In the genomic region with DNA sequence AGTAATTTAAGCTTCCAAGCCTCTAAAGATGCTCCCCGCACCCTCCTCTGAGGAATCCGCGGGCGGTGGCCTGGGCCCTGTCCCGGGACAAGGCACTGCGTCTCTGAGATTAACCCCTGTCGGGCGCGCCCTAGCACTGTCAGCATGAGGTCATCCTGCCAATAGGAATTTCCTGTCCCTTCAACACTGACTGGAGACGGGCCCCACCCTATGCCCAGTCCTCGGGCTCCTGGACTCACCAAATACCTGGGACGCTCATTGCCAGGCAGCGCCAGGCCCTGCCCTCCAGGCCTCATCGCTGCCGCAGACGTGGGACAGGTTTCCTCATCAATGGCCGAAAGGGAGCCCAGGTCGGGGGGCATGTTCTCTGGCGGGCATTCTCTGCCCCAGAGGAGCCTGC, we compare ENCODE assay signal across 13 cellular contexts.
A peak's percentile ranks its signal among the peaks of the same experiment; 100 is the strongest.
DNase-seq lines count a peak whose midpoint lies in the region; TF ChIP-seq lines count a peak whose summit lies in the region.
"Had no signal": no experiment of that assay in that cellular context is flagged by ENCODE, and none has a peak within 500 bp of the region (broad histone marks: within the 10 kb centered on the region; RNA-seq: fewer than 3 reads in every experiment).

No MANE protein-coding gene starts in this region.

- no peaks in the 10 kb centered on the region for H3K4me1 ChIP-seq in endodermal cell (ENCODE audit: control insufficient read depth, insufficient read depth, low read length)
- H3K4me1 ChIP-seq in osteoblast (ENCODE audit: insufficient read depth, low read length) = peaks cover 15% of the 10 kb centered on the region
- H3K4me1 ChIP-seq in testis = no peaks in the 10 kb centered on the region

- no peaks in the 10 kb centered on the region for H4K20me1 ChIP-seq in osteoblast (ENCODE audit: insufficient read depth, low read length)

- DNase-seq in ELR (ENCODE audit: low read depth) (peak; percentile 89), M059J (ENCODE audit: low read depth) (peak; percentile 76), endodermal cell (peak; percentile 52), osteoblast (ENCODE audit: insufficient read length, low spot score, missing footprints) (peak; percentile 89), T-helper 9 cell (no peak), NCI-H345 (lab: John Stamatoyannopoulos, UW) (no peak), testis (no peak)
- no peak for DNase-seq in activated naive CD4-positive, alpha-beta T cell treated with anti-CD3 and anti-CD28 coated beads, Interleukin-2, amount 50 U/mL, for 16 hours
- DNase-seq: activated B cell treated with CpG ODN at 0.5 μM for 24 hours, Karpas-422, NCI-H510A treated with DMSO at 0.1 percent for 48 hours, SIG-M5 had no signal

- intact Hi-C loops in testis (cut with DNase I; ENCODE audit: low total_unique reads) = no loop called here

- H3K4me3 ChIP-seq in endodermal cell (ENCODE audit: low read length) (no peak overlapping the region), osteoblast (ENCODE audit: insufficient read depth, low read length) (peak overlapping the region; percentile 30), testis (peak overlapping the region in 1 of 2 donors; percentile 15)
- H3K4me3 ChIP-seq: HAP-1 had no signal

- no peaks in the 10 kb centered on the region for H3K9me3 ChIP-seq in endodermal cell (ENCODE audit: control insufficient read depth, low read length)
- no peaks in the 10 kb centered on the region for H3K9me3 ChIP-seq in osteoblast (ENCODE audit: low read depth, low read length)
- H3K9me3 ChIP-seq in testis = no peaks in the 10 kb centered on the region

- H3K27ac Mint-ChIP-seq in endodermal cell = no peak overlapping the region
- H3K27ac Mint-ChIP-seq: activated B cell treated with CpG ODN at 0.5 μM for 24 hours had no signal

- H2AFZ ChIP-seq in osteoblast (ENCODE audit: low read length) = peak overlapping the region; percentile 56

- no peaks in the 10 kb centered on the region for H3K79me2 ChIP-seq in osteoblast (ENCODE audit: insufficient read depth, low read length)

- no peak for TF ChIP-seq CTCF in endodermal cell (conservative IDR thresholded peaks at IDR 0.05)
- TF ChIP-seq CTCF in osteoblast (IDR thresholded peaks at IDR 0.05; ENCODE audit: extremely low read depth, low read depth, low read length) = no peak
- TF ChIP-seq CTCF in testis (IDR thresholded peaks at IDR 0.05) = no peak

- no peak overlapping the region for H3K4me3 Mint-ChIP-seq in endodermal cell
- H3K4me3 Mint-ChIP-seq: activated B cell treated with CpG ODN at 0.5 μM for 24 hours had no signal

- peaks cover 2% of the 10 kb centered on the region for H3K36me3 Mint-ChIP-seq in endodermal cell (ENCODE audit: low read depth)

- WGBS in endodermal cell (ENCODE audit: insufficient coverage in 1 of 2, insufficient read length in 1 of 2), 2 experiments = 90 to 93% methylated on average over 19 of the region's 19 CpGs
- WGBS in testis, 2 donors = 26 to 28% methylated on average over 7 to 19 of the region's 19 CpGs

- peak overlapping the region; percentile 69 for H3K4me2 ChIP-seq in osteoblast (ENCODE audit: insufficient read depth, low read length)

- H3K27ac ChIP-seq in endodermal cell (ENCODE audit: low read depth, low read length) = no peak overlapping the region
- no peak overlapping the region for H3K27ac ChIP-seq in osteoblast (ENCODE audit: low read depth, low read length)
- H3K27ac ChIP-seq in testis = no peak overlapping the region

- H3K4me1 Mint-ChIP-seq in endodermal cell = no peaks in the 10 kb centered on the region
- H3K4me1 Mint-ChIP-seq: activated B cell treated with CpG ODN at 0.5 μM for 24 hours had no signal

- H3K27me3 Mint-ChIP-seq in endodermal cell (ENCODE audit: insufficient read depth) = peaks cover 45% of the 10 kb centered on the region

- peaks cover 9% of the 10 kb centered on the region for H3K9me3 Mint-ChIP-seq in endodermal cell
- H3K9me3 Mint-ChIP-seq: activated B cell treated with CpG ODN at 0.5 μM for 24 hours had no signal

- no peak overlapping the region for H3K9ac ChIP-seq in endodermal cell (ENCODE audit: extremely low read depth, low read length, poor library complexity, severe bottlenecking)

- H3K36me3 ChIP-seq in endodermal cell (ENCODE audit: control insufficient read depth, insufficient read depth, low read length) (no peaks in the 10 kb centered on the region), osteoblast (ENCODE audit: insufficient read depth, low read length) (no peaks in the 10 kb centered on the region), testis (ENCODE audit: low read depth, missing control alignments) (no peaks in the 10 kb centered on the region)
- H3K36me3 ChIP-seq: HAP-1 had no signal

- no peak for TF ChIP-seq POLR2A in testis (IDR thresholded peaks at IDR 0.05)

- peaks cover 2% of the 10 kb centered on the region for H3K27me3 ChIP-seq in endodermal cell (ENCODE audit: control insufficient read depth, insufficient read depth, low read length, poor library complexity, severe bottlenecking)
- H3K27me3 ChIP-seq in osteoblast (ENCODE audit: insufficient read depth, low read length) = peaks cover 8% of the 10 kb centered on the region
- H3K27me3 ChIP-seq in testis = no peaks in the 10 kb centered on the region

Comparison
In these comparisons a context has a peak if more than half of its experiments do, and no peak if none do; other contexts are left out.
1. DNase-seq: peak in ELR (single experiment), M059J (single experiment), endodermal cell (single experiment) and osteoblast (single experiment); none in T-helper 9 cell (single experiment), NCI-H345 (single experiment), activated naive CD4-positive, alpha-beta T cell treated with anti-CD3 and anti-CD28 coated beads, Interleukin-2, amount 50 U/mL, for 16 hours (single experiment) and testis (single experiment).